In the genomic region with DNA sequence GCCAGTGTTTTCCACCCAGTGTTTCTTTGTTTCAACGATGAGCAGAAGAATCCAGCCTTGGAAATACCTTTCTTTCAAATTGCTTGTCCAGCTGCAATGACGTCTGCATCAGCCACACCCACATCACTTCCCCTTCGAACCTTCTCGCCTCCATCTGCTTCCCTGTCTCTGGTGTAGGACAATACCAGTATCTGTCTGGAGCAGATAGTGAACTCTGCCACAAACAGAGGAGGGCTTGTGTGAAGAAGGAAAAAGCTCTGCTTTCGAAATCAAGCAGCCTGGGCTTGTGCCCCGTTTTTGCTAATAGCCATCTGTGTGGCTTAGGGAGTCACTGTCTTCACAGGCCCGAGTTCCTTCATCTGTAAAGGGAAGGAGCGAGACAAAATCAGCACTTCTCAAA, we compare ENCODE assay signal across 1 cellular context.
TF ChIP-seq lines count a peak whose summit lies in the region.

No MANE protein-coding gene starts in this region.

TF ChIP-seq in GM12878, 131 proteins besides CTCF, POLR2A, EP300 and RAD21 (continued from another document):
- TF ChIP-seq, protein P1, sequence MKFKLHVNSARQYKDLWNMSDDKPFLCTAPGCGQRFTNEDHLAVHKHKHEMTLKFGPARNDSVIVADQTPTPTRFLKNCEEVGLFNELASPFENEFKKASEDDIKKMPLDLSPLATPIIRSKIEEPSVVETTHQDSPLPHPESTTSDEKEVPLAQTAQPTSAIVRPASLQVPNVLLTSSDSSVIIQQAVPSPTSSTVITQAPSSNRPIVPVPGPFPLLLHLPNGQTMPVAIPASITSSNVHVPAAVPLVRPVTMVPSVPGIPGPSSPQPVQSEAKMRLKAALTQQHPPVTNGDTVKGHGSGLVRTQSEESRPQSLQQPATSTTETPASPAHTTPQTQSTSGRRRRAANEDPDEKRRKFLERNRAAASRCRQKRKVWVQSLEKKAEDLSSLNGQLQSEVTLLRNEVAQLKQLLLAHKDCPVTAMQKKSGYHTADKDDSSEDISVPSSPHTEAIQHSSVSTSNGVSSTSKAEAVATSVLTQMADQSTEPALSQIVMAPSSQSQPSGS (IDR thresholded peaks at IDR 0.05; ENCODE audit: low read length): no peak
- TF ChIP-seq, protein P2, sequence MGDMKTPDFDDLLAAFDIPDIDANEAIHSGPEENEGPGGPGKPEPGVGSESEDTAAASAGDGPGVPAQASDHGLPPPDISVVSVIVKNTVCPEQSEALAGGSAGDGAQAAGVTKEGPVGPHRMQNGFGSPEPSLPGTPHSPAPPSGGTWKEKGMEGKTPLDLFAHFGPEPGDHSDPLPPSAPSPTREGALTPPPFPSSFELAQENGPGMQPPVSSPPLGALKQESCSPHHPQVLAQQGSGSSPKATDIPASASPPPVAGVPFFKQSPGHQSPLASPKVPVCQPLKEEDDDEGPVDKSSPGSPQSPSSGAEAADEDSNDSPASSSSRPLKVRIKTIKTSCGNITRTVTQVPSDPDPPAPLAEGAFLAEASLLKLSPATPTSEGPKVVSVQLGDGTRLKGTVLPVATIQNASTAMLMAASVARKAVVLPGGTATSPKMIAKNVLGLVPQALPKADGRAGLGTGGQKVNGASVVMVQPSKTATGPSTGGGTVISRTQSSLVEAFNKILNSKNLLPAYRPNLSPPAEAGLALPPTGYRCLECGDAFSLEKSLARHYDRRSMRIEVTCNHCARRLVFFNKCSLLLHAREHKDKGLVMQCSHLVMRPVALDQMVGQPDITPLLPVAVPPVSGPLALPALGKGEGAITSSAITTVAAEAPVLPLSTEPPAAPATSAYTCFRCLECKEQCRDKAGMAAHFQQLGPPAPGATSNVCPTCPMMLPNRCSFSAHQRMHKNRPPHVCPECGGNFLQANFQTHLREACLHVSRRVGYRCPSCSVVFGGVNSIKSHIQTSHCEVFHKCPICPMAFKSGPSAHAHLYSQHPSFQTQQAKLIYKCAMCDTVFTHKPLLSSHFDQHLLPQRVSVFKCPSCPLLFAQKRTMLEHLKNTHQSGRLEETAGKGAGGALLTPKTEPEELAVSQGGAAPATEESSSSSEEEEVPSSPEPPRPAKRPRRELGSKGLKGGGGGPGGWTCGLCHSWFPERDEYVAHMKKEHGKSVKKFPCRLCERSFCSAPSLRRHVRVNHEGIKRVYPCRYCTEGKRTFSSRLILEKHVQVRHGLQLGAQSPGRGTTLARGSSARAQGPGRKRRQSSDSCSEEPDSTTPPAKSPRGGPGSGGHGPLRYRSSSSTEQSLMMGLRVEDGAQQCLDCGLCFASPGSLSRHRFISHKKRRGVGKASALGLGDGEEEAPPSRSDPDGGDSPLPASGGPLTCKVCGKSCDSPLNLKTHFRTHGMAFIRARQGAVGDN (IDR thresholded peaks at IDR 0.05): peak; percentile 94
- TF ChIP-seq IKZF2 (IDR thresholded peaks at IDR 0.05) (peak; percentile 86; a peak in 3 of 4 replicates), HDGF (IDR thresholded peaks at IDR 0.05) (peak; percentile 78), POLR2AphosphoS5 (IDR thresholded peaks at IDR 0.05; ENCODE audit: low read length) (peak; percentile 55; the same call in 1 of the 2 replicates), HDAC2 (IDR thresholded peaks at IDR 0.05) (no peak), ATF7 (IDR thresholded peaks at IDR 0.05; ENCODE audit: low read depth) (peak; percentile 72; the same call in 1 of the 2 replicates), IKZF1 (conservative IDR thresholded peaks at IDR 0.05) (peak; percentile 89), NBN (IDR thresholded peaks at IDR 0.05) (peak; percentile 67; the same call in 1 of the 2 replicates), EZH2 (IDR thresholded peaks at IDR 0.05; ENCODE audit: borderline replicate concordance, control insufficient read depth, low read depth, low read length) (no peak), YY1 (IDR thresholded peaks at IDR 0.05; ENCODE audit: low read depth, low read length) (no peak), CREB1 (IDR thresholded peaks at IDR 0.05; ENCODE audit: low read depth) (peak; percentile 37; the same call in 1 of the 2 replicates), SPI1 (IDR thresholded peaks at IDR 0.05; ENCODE audit: borderline replicate concordance, insufficient read depth, low read depth, low read length) (peak; percentile 71; the same call in 1 of the 2 replicates), BHLHE40 (IDR thresholded peaks at IDR 0.05; ENCODE audit: borderline replicate concordance in 1 of 2, low read depth in 2 of 2, low read length in 1 of 2) (no peak)
